29 cellular contexts compared by ENCODE assay signal in genomic region chr9:16773617-16774016, GRCh38.
"Had no signal": no experiment of that assay in that cellular context is flagged by ENCODE, and none has a peak within 500 bp of the region (broad histone marks: within the 10 kb centered on the region; RNA-seq: fewer than 3 reads in every experiment).

No MANE protein-coding gene starts in this region.

- H3K36me3 ChIP-seq: stomach, suprapubic skin, thoracic aorta, thyroid gland, tibial artery, tibial nerve, transverse colon, upper lobe of left lung, upper lobe of right lung, uterus, vagina had no signal

- H3K4me1 Mint-ChIP-seq: stimulated activated effector memory CD8-positive, alpha-beta T cell treated with anti-CD3 and anti-CD28 coated beads, Interleukin-12 subunit alpha, Interleukin-12 subunit beta, amount 100 ng/mL, for 72 hours; stimulated activated memory B cell treated with anti-CD40 and anti-IgM and Interleukin-4, amounts not matched to agents 10 μg/mL and 1 μg/mL and 100 μg/mL, for 72 hours; stimulated activated naive B cell treated with anti-CD40 and anti-IgM and Interleukin-4, amounts not matched to agents 10 μg/mL and 1 μg/mL and 100 μg/mL, for 72 hours; stimulated activated naive CD8-positive, alpha-beta T cell treated with anti-CD3 and anti-CD28 coated beads, Interleukin-15, amount 100 ng/mL, for 72 hours had no signal

- FAIRE-seq: urothelium cell line had no signal

- H3K36me3 Mint-ChIP-seq: stimulated activated effector memory CD8-positive, alpha-beta T cell treated with anti-CD3 and anti-CD28 coated beads, Interleukin-12 subunit alpha, Interleukin-12 subunit beta, amount 100 ng/mL, for 72 hours; stimulated activated memory B cell treated with anti-CD40 and anti-IgM and Interleukin-4, amounts not matched to agents 10 μg/mL and 1 μg/mL and 100 μg/mL, for 72 hours; stimulated activated naive B cell treated with anti-CD40 and anti-IgM and Interleukin-4, amounts not matched to agents 10 μg/mL and 1 μg/mL and 100 μg/mL, for 72 hours had no signal

- H3K4me1 ChIP-seq: suprapubic skin, testis, thyroid gland, tibial artery, transverse colon, upper lobe of left lung, upper lobe of right lung, vagina had no signal

- H3K4me3 ChIP-seq: stomach, suprapubic skin, testis, thoracic aorta, thyroid gland, tibial artery, tibial nerve, transverse colon, upper lobe of left lung, upper lobe of right lung, uterus, vagina had no signal

- H3K27ac ChIP-seq: stomach, suprapubic skin, testis, thoracic aorta, thyroid gland, tibial artery, tibial nerve, transverse colon, upper lobe of left lung, upper lobe of right lung, uterus, vagina had no signal

- H3K27ac Mint-ChIP-seq: stimulated activated effector memory CD8-positive, alpha-beta T cell treated with anti-CD3 and anti-CD28 coated beads, Interleukin-12 subunit alpha, Interleukin-12 subunit beta, amount 100 ng/mL, for 72 hours; stimulated activated memory B cell treated with anti-CD40 and anti-IgM and Interleukin-4, amounts not matched to agents 10 μg/mL and 1 μg/mL and 100 μg/mL, for 72 hours; stimulated activated naive B cell treated with anti-CD40 and anti-IgM and Interleukin-4, amounts not matched to agents 10 μg/mL and 1 μg/mL and 100 μg/mL, for 72 hours; stimulated activated naive CD8-positive, alpha-beta T cell treated with anti-CD3 and anti-CD28 coated beads, Interleukin-15, amount 100 ng/mL, for 72 hours; stimulated activated naive CD8-positive, alpha-beta T cell treated with anti-CD3 and anti-CD28 coated beads, Interleukin-15, Interleukin-2, amounts not matched to agents 100 ng/mL and 50 ng/mL, for 24 hours; type B pancreatic cell had no signal

- H3K27me3 Mint-ChIP-seq: stimulated activated memory B cell treated with anti-CD40 and anti-IgM and Interleukin-4, amounts not matched to agents 10 μg/mL and 1 μg/mL and 100 μg/mL, for 72 hours; stimulated activated naive B cell treated with anti-CD40 and anti-IgM and Interleukin-4, amounts not matched to agents 10 μg/mL and 1 μg/mL and 100 μg/mL, for 72 hours; stimulated activated naive CD8-positive, alpha-beta T cell treated with anti-CD3 and anti-CD28 coated beads, Interleukin-15, amount 100 ng/mL, for 72 hours; stimulated activated naive CD8-positive, alpha-beta T cell treated with anti-CD3 and anti-CD28 coated beads, Interleukin-15, Interleukin-2, amounts not matched to agents 100 ng/mL and 50 ng/mL, for 24 hours; type B pancreatic cell had no signal

- ATAC-seq: stimulated activated effector memory CD8-positive, alpha-beta T cell treated with anti-CD3 and anti-CD28 coated beads, Interleukin-12 subunit alpha, Interleukin-12 subunit beta, amount 100 ng/mL, for 72 hours; stimulated activated memory B cell treated with anti-CD40 and anti-IgM and Interleukin-4, amounts not matched to agents 10 μg/mL and 1 μg/mL and 100 μg/mL, for 72 hours; stimulated activated naive B cell treated with anti-CD40 and anti-IgM and Interleukin-4, amounts not matched to agents 10 μg/mL and 1 μg/mL and 100 μg/mL, for 72 hours; stimulated activated naive CD8-positive, alpha-beta T cell treated with anti-CD3 and anti-CD28 coated beads, Interleukin-15, amount 100 ng/mL, for 72 hours; stimulated activated naive CD8-positive, alpha-beta T cell treated with anti-CD3 and anti-CD28 coated beads, Interleukin-15, Interleukin-2, amounts not matched to agents 100 U/mL and 50 U/mL, for 24 hours; upper lobe of right lung had no signal

- H3K27me3 ChIP-seq: stomach, suprapubic skin, testis, thyroid gland, tibial artery, tibial nerve, transverse colon, upper lobe of left lung, upper lobe of right lung, uterus, vagina had no signal

- H3K4me3 Mint-ChIP-seq: stimulated activated effector memory CD8-positive, alpha-beta T cell treated with anti-CD3 and anti-CD28 coated beads, Interleukin-12 subunit alpha, Interleukin-12 subunit beta, amount 100 ng/mL, for 72 hours; stimulated activated memory B cell treated with anti-CD40 and anti-IgM and Interleukin-4, amounts not matched to agents 10 μg/mL and 1 μg/mL and 100 μg/mL, for 72 hours; stimulated activated naive B cell treated with anti-CD40 and anti-IgM and Interleukin-4, amounts not matched to agents 10 μg/mL and 1 μg/mL and 100 μg/mL, for 72 hours; stimulated activated naive CD8-positive, alpha-beta T cell treated with anti-CD3 and anti-CD28 coated beads, Interleukin-15, amount 100 ng/mL, for 72 hours; stimulated activated naive CD8-positive, alpha-beta T cell treated with anti-CD3 and anti-CD28 coated beads, Interleukin-15, Interleukin-2, amounts not matched to agents 100 ng/mL and 50 ng/mL, for 24 hours; type B pancreatic cell had no signal

- H3K9me3 ChIP-seq: stomach, suprapubic skin, testis, thoracic aorta, thyroid gland, tibial artery, tibial nerve, transverse colon, upper lobe of left lung, upper lobe of right lung, uterus, vagina had no signal

- DNase-seq: stimulated activated CD4-positive, alpha-beta T cell treated with anti-CD3 and anti-CD28 coated beads, Interleukin-2, amount 100 ng/mL, for 48 hours; stimulated activated CD4-positive, alpha-beta T cell treated with anti-CD3 and anti-CD28 coated beads, Interleukin-4, amount 100 ng/mL, for 1 hour; stimulated activated CD4-positive, alpha-beta T cell treated with anti-CD3 and anti-CD28 coated beads, Interleukin-4, amount 100 ng/mL, for 24 hours; stimulated activated CD4-positive, alpha-beta T cell treated with anti-CD3 and anti-CD28 coated beads, Interleukin-4, amount 100 ng/mL, for 4 hours; stimulated activated CD8-positive, alpha-beta memory T cell treated with anti-CD3 and anti-CD28 coated beads, Interleukin-4, amount 100 ng/mL, for 48 hours; stimulated activated naive B cell treated with anti-CD40 and anti-IgM and Interleukin-4, amounts not matched to agents 10 μg/mL and 1 μg/mL and 100 μg/mL, for 72 hours; stimulated activated naive CD4-positive, alpha-beta T cell; stimulated activated naive CD4-positive, alpha-beta T cell treated with Interleukin-2 at 50 U/mL for 16 hours; stimulated activated naive CD8-positive, alpha-beta T cell treated with anti-CD3 and anti-CD28 coated beads, Interleukin-15, amount 100 ng/mL, for 72 hours; stimulated activated naive CD8-positive, alpha-beta T cell treated with anti-CD3 and anti-CD28 coated beads, Interleukin-15, Interleukin-2, amounts not matched to agents 100 U/mL and 50 U/mL, for 24 hours; stomach; substantia nigra; testis; thyroid gland; tibial artery; transverse colon; trophoblast cell; upper lobe of left lung; upper lobe of right lung; uterus had no signal

- H3K9me3 Mint-ChIP-seq: stimulated activated naive B cell treated with anti-CD40 and anti-IgM and Interleukin-4, amounts not matched to agents 10 μg/mL and 1 μg/mL and 100 μg/mL, for 72 hours; stimulated activated naive CD8-positive, alpha-beta T cell treated with anti-CD3 and anti-CD28 coated beads, Interleukin-15, Interleukin-2, amounts not matched to agents 100 ng/mL and 50 ng/mL, for 24 hours; type B pancreatic cell had no signal
